Comparison of ENCODE assay signal across 8 cellular contexts in the genomic region with DNA sequence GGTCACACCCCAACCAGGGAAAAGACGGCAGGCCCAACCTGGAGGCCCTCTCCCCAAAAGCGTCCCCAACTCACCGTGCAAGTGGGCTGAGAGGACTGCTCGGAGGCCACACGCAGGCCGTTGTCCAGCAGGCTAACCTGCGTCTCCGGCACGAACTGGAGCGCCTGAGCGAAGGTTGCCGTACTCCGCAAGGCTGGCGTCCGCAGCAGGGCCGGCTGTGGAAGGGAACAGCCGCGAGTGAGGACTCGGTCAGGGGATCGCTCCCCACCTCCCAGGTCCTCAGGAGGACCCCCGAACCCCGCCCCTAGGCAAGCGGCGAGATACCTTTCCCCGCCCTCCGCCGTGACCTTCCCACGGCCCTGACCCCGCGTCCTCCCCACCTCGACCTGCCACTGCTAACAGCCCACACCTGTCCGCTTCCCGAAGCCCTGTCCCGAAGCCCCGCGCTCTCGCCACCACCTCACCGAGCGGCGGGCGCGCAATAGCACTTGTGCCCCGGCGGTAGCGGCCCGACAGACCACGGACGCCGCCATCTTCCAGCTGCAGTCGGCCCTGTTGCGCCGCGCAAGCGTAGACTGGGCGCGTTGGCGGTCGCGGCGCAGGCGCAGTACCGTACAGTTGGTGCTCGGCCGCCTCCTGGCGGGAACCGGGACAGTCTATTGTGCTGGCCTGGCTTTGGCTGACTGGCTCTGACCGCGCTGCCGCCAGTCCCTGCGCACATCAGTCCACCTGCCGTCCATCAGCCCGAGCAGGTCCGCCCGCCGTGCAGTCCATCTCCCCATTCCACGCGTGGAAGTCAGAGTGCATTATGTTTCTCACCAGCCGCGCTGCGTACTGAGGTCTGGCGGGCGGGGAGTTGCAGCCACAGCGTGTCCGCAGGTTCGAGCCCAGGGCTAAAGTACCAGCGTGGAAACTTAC. TPM values are rescaled to one million over a fixed set of nuclear protein-coding genes. Genes with fewer than 3 reads are reported as not detected.
DNase-seq lines count a peak whose midpoint lies in the region; ATAC-seq and TF ChIP-seq lines count a peak whose summit lies in the region.

A gene (minus strand): TSS at position 559 of the 918 bp plus-strand sequence. CDS start 26 bp downstream, at position 533.

- H3K27me3 Mint-ChIP-seq in progenitor cell of endocrine pancreas, result no peaks in the 10 kb centered on the region

- intact Hi-C loops in T-helper 1 cell treated with Interleukin-12 subunit alpha and Interleukin-12 subunit beta and Interleukin-4 antibody, amounts not matched to agents 30 ng/mL and 1 ng/mL, for 36 hours (cut with micrococcal nuclease), result loop anchor here (1.0 to 2.0 kb wide), 13 partner anchors 26 to 369 kb away; a partner anchor contains a TSS
- intact Hi-C loops in left cardiac atrium (cut with DNase I), result no loop called here

- peak within 1 kb of the TSS; percentile 99 for H3K4me3 Mint-ChIP-seq in progenitor cell of endocrine pancreas (ENCODE audit: low read depth)

- in situ Hi-C loops in GM13976 (cut with MboI; ENCODE audit: low sequenced_read_pairs, unreplicated experiment), result no loop called here

- no peaks in the 10 kb centered on the region for H3K9me3 Mint-ChIP-seq in progenitor cell of endocrine pancreas (ENCODE audit: low read depth)

- peak; percentile 99 for DNase-seq in GM13976 (ENCODE audit: low spot score)
- DNase-seq in NCI-H146 treated with DMSO at 0.1 percent for 48 hours (lab: John Stamatoyannopoulos, UW; ENCODE audit: unreplicated experiment), result peak; percentile 63
- peak; percentile 70 for DNase-seq in amniotic stem cell (lab: John Stamatoyannopoulos, UW)
- peak; percentile 94 for DNase-seq in left cardiac atrium
- DNase-seq in progenitor cell of endocrine pancreas (ENCODE audit: low spot score, unreplicated experiment), result peak; percentile 89
- peak; percentile 93 for DNase-seq in ureter (ENCODE audit: low spot score)

- peak within 1 kb of the TSS; percentile 97 for H3K27ac Mint-ChIP-seq in progenitor cell of endocrine pancreas

- peaks cover 23% of the 10 kb centered on the region for H3K4me1 Mint-ChIP-seq in progenitor cell of endocrine pancreas (ENCODE audit: low read depth)

- ATAC-seq in HG02852 (IDR thresholded peaks at IDR 0.05; ENCODE audit: unreplicated experiment) (peak; percentile 96), left cardiac atrium (peak; percentile 100)

- TF ChIP-seq CTCF in GM13976 (IDR thresholded peaks at IDR 0.05; ENCODE audit: borderline replicate concordance, control extremely low read depth, extremely low read depth, insufficient read depth, missing control alignments), result peak; percentile 80
- peak; percentile 67 for TF ChIP-seq CTCF in progenitor cell of endocrine pancreas (IDR thresholded peaks at IDR 0.05; ENCODE audit: unreplicated experiment)

- H3K36me3 Mint-ChIP-seq in progenitor cell of endocrine pancreas (ENCODE audit: insufficient read depth), result peaks cover 8% of the 10 kb centered on the region

RNA-seq across cellular contexts. Expression of the gene that starts here (rescaled TPM):
- total RNA-seq in T-helper 1 cell treated with Interleukin-12 subunit alpha and Interleukin-12 subunit beta and Interleukin-4 antibody, amounts not matched to agents 30 ng/mL and 1 ng/mL, for 36 hours, result 143 and 146 TPM in 2 replicates
- 100 to 1,000 TPM; 583 to 651 TPM for total RNA-seq in left cardiac atrium
- 209 and 219 TPM in 2 replicates for total RNA-seq in progenitor cell of endocrine pancreas
- total RNA-seq in ureter, result 178 TPM

Comparison
In these comparisons a context has a peak if more than half of its experiments do, and no peak if none do; other contexts are left out.
1. Peak in every context shown above with its lines: DNase-seq and ATAC-seq.